Comparison of ENCODE assay signal across 8 cellular contexts in genomic region chrX:38347136-38347535, GRCh38. TPM values are rescaled to one million over a fixed set of nuclear protein-coding genes. Genes with fewer than 3 reads are reported as not detected.
DNase-seq lines count a peak whose midpoint lies in the region; ATAC-seq and TF ChIP-seq lines count a peak whose summit lies in the region.

No MANE protein-coding gene starts in this region.

- no peak overlapping the region for H3K27ac ChIP-seq in endodermal cell (ENCODE audit: low read depth, low read length)

- no peaks in the 10 kb centered on the region for H3K27me3 ChIP-seq in endodermal cell (ENCODE audit: control insufficient read depth, insufficient read depth, low read length, poor library complexity, severe bottlenecking)

- H3K4me3 ChIP-seq in endodermal cell (ENCODE audit: low read length) = no peak overlapping the region

- DNase-seq in EH (ENCODE audit: low read depth) (peak; percentile 56), SK-MEL-5 (ENCODE audit: low read depth, low spot score) (peak; percentile 15), iris pigment epithelial cell (ENCODE audit: low read depth) (peak; percentile 82), endodermal cell (no peak), activated gamma-delta T cell treated with Interleukin-2 at 50 U/mL for 16 hours (no peak)
- DNase-seq in naive thymus-derived CD8-positive, alpha-beta T cell = no peak

- H3K9ac ChIP-seq in endodermal cell (ENCODE audit: extremely low read depth, low read length, poor library complexity, severe bottlenecking) = no peak overlapping the region

- WGBS in endodermal cell (ENCODE audit: insufficient coverage in 1 of 2, insufficient read length in 1 of 2), 2 experiments = 88% methylated on average over 1 of the region's 2 CpGs; no CpG with 5 or more reads in 1 of the 2 experiments

- in situ Hi-C loops in SK-MEL-5 (cut with HindIII; ENCODE audit: low pct_unique_long_range_greater_than_20kb, low sequenced_read_pairs) = no loop called here

- ATAC-seq in HG02763 (IDR thresholded peaks at IDR 0.05; ENCODE audit: unreplicated experiment) (peak; percentile 54), GM21576 (IDR thresholded peaks at IDR 0.05; ENCODE audit: unreplicated experiment) (no peak)
- no peak for ATAC-seq in naive thymus-derived CD8-positive, alpha-beta T cell

- H3K9me3 Mint-ChIP-seq in endodermal cell = peaks cover 41% of the 10 kb centered on the region
- H3K9me3 Mint-ChIP-seq in naive thymus-derived CD8-positive, alpha-beta T cell = no peaks in the 10 kb centered on the region

- no peaks in the 10 kb centered on the region for H3K36me3 Mint-ChIP-seq in endodermal cell (ENCODE audit: low read depth)
- H3K36me3 Mint-ChIP-seq in naive thymus-derived CD8-positive, alpha-beta T cell = no peaks in the 10 kb centered on the region

- no peaks in the 10 kb centered on the region for H3K4me1 ChIP-seq in endodermal cell (ENCODE audit: control insufficient read depth, insufficient read depth, low read length)

- H3K4me1 Mint-ChIP-seq in endodermal cell = no peaks in the 10 kb centered on the region
- no peaks in the 10 kb centered on the region for H3K4me1 Mint-ChIP-seq in naive thymus-derived CD8-positive, alpha-beta T cell

- no peaks in the 10 kb centered on the region for H3K36me3 ChIP-seq in endodermal cell (ENCODE audit: control insufficient read depth, insufficient read depth, low read length)

- no peak for TF ChIP-seq CTCF in endodermal cell (conservative IDR thresholded peaks at IDR 0.05)

- H3K4me3 Mint-ChIP-seq in endodermal cell = no peak overlapping the region
- no peak overlapping the region for H3K4me3 Mint-ChIP-seq in naive thymus-derived CD8-positive, alpha-beta T cell

- no peak overlapping the region for H3K27ac Mint-ChIP-seq in endodermal cell
- H3K27ac Mint-ChIP-seq in naive thymus-derived CD8-positive, alpha-beta T cell = no peak overlapping the region

- H3K27me3 Mint-ChIP-seq in endodermal cell (ENCODE audit: insufficient read depth) = peaks cover 2% of the 10 kb centered on the region
- peaks cover 0 to 15% (median 5%) of the 10 kb centered on the region in 5 donors for H3K27me3 Mint-ChIP-seq in naive thymus-derived CD8-positive, alpha-beta T cell

- H3K9me3 ChIP-seq in endodermal cell (ENCODE audit: control insufficient read depth, low read length) = no peaks in the 10 kb centered on the region

- POLR2A ChIA-PET in naive thymus-derived CD8-positive, alpha-beta T cell (lab: Charles Lee) = no interaction called here

RNA-seq across cellular contexts. Expression of gene OTC, which starts 5.3 kb away (rescaled TPM):
- not detected in 2 replicates for total RNA-seq in SK-MEL-5 (2014; rRNA removed; shearing (Covaris generic))
- polyA plus RNA-seq in SK-MEL-5 (2015; cell fraction: cytosol; rRNA removed) = not detected in 2 replicates
- not detected in 2 replicates for polyA plus RNA-seq in SK-MEL-5 (2015; cell fraction: nucleus; rRNA removed)
- total RNA-seq in endodermal cell = not detected
- not detected for polyA plus RNA-seq in endodermal cell (2013, experiment 1 of 2)
- not detected for polyA plus RNA-seq in endodermal cell (2013, experiment 2 of 2)
- total RNA-seq in naive thymus-derived CD8-positive, alpha-beta T cell = not detected
- not detected for polyA plus RNA-seq in naive thymus-derived CD8-positive, alpha-beta T cell

RNA-seq across cellular contexts. Expression of gene RPGR, which starts 19.8 kb away (rescaled TPM):
- total RNA-seq in SK-MEL-5 (2014; rRNA removed; shearing (Covaris generic)) = 10.5 and 15.3 TPM in 2 replicates
- 7.8 and 15.4 TPM in 2 replicates for polyA plus RNA-seq in SK-MEL-5 (2015; cell fraction: cytosol; rRNA removed)
- 23.4 and 38.0 TPM in 2 replicates for polyA plus RNA-seq in SK-MEL-5 (2015; cell fraction: nucleus; rRNA removed)
- 10 to 100 TPM; 12.3 to 20.5 TPM for total RNA-seq in endodermal cell
- polyA plus RNA-seq in endodermal cell (2013, experiment 1 of 2) = 11.0 TPM
- polyA plus RNA-seq in endodermal cell (2013, experiment 2 of 2) = 8.0 TPM
- 10 to 100 TPM; 13.0 to 15.2 TPM for total RNA-seq in naive thymus-derived CD8-positive, alpha-beta T cell
- polyA plus RNA-seq in naive thymus-derived CD8-positive, alpha-beta T cell = 1 to 10 TPM; 3.6 to 6.2 (median 5.9) TPM

Comparison
In these comparisons a context has a peak if more than half of its experiments do, and no peak if none do; other contexts are left out.
1. DNase-seq: peak in EH (single experiment), SK-MEL-5 (single experiment) and iris pigment epithelial cell (single experiment); none in endodermal cell (single experiment), activated gamma-delta T cell treated with Interleukin-2 at 50 U/mL for 16 hours (single experiment) and naive thymus-derived CD8-positive, alpha-beta T cell (0 of 10).